In the genomic region with DNA sequence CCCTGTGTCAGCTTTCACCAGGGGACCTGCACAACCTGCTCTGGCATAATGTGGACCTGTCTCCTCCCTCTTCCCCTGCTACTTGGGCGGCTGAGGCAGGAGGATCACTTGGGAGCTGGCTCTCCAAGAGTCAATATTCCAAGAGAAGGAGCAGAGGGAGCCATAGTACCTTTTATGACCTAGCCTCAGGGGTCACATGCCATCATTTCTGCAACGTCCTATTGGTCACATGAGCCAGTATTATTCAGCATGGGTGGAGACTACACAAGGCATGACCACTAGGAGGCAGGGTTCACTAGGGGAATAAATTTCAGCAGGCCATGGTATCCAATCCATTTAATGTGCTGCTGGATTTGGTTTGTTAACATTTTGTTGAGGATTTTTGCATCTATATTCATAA, we compare ENCODE assay signal across 9 cellular contexts. TPM values are rescaled to one million over a fixed set of nuclear protein-coding genes. Genes with fewer than 3 reads are reported as not detected.
DNase-seq lines count a peak whose midpoint lies in the region; ATAC-seq and TF ChIP-seq lines count a peak whose summit lies in the region.
"Had no signal": no experiment of that assay in that cellular context is flagged by ENCODE, and none has a peak within 500 bp of the region (broad histone marks: within the 10 kb centered on the region; RNA-seq: fewer than 3 reads in every experiment).

No MANE protein-coding gene starts in this region.

- H3K27ac Mint-ChIP-seq in neural crest cell (ENCODE audit: unreplicated experiment): no peak overlapping the region
- H3K27ac Mint-ChIP-seq: brain had no signal

- no peak overlapping the region for H3K27ac ChIP-seq in brain microvascular endothelial cell

- H3K36me3 ChIP-seq in brain microvascular endothelial cell (replicated peaks): no peaks in the 10 kb centered on the region

- in situ Hi-C loops in brain microvascular endothelial cell (cut with HindIII; ENCODE audit: low pct_ligation_motif_present, low sequenced_read_pairs): no loop called here

- ATAC-seq in HG03135 (IDR thresholded peaks at IDR 0.05; ENCODE audit: unreplicated experiment): no peak
- ATAC-seq in HG03571 (IDR thresholded peaks at IDR 0.05; ENCODE audit: unreplicated experiment): no peak
- no peak for ATAC-seq in GM18909 (IDR thresholded peaks at IDR 0.05; ENCODE audit: poor library complexity, unreplicated experiment)

- no peaks in the 10 kb centered on the region for H3K4me1 Mint-ChIP-seq in neural crest cell
- H3K4me1 Mint-ChIP-seq: brain had no signal

- no peaks in the 10 kb centered on the region for H3K36me3 Mint-ChIP-seq in neural crest cell (ENCODE audit: low read depth)
- H3K36me3 Mint-ChIP-seq: brain had no signal

- TF ChIP-seq CTCF in brain microvascular endothelial cell (IDR thresholded peaks at IDR 0.05; ENCODE audit: low read depth, low read length, missing control alignments) (peak; percentile 57), neural crest cell (conservative IDR thresholded peaks at IDR 0.05) (peak; percentile 55)

- peak; percentile 46 for DNase-seq in activated CD8-positive, alpha-beta memory T cell treated with anti-CD3 and anti-CD28 coated beads, Interleukin-2, amount 50 U/mL, for 4 hours
- no peak for DNase-seq in activated CD8-positive, alpha-beta memory T cell treated with anti-CD3 and anti-CD28 coated beads for 24 hours
- DNase-seq in RKO (ENCODE audit: low spot score): peak; percentile 41
- DNase-seq in brain microvascular endothelial cell: peak; percentile 7
- no peak for DNase-seq in neural crest cell (ENCODE audit: low read depth, low spot score)

- peaks cover 49% of the 10 kb centered on the region for H3K27me3 Mint-ChIP-seq in neural crest cell (ENCODE audit: low read depth)

- H3K4me3 Mint-ChIP-seq in neural crest cell: no peak overlapping the region
- H3K4me3 Mint-ChIP-seq: brain had no signal

- H3K27me3 ChIP-seq in brain microvascular endothelial cell (replicated peaks): no peaks in the 10 kb centered on the region

- no peak overlapping the region for H3K4me3 ChIP-seq in brain microvascular endothelial cell (ENCODE audit: low read depth, low read length)

- H3K9me3 Mint-ChIP-seq in neural crest cell: no peaks in the 10 kb centered on the region

RNA-seq across cellular contexts. Expression of a gene that starts 12.0 kb away (rescaled TPM):
- total RNA-seq in neural crest cell: 0.89 and 0.93 TPM in 2 replicates

RNA-seq across cellular contexts. Expression of a gene that starts 28.3 kb away (rescaled TPM):
- not detected in 2 replicates for total RNA-seq in neural crest cell

RNA-seq across cellular contexts. Expression of a gene that starts 32.0 kb away (rescaled TPM):
- 77.8 and 84.5 TPM in 2 replicates for total RNA-seq in neural crest cell

RNA-seq across cellular contexts. Expression of a gene that starts 37.3 kb away (rescaled TPM):
- 25.9 and 26.9 TPM in 2 replicates for total RNA-seq in neural crest cell

RNA-seq across cellular contexts. Expression of a gene that starts 45.5 kb away (rescaled TPM):
- 210 and 224 TPM in 2 replicates for total RNA-seq in neural crest cell

Comparison
In these comparisons a context has a peak if more than half of its experiments do, and no peak if none do; other contexts are left out.
1. DNase-seq: peak in activated CD8-positive, alpha-beta memory T cell treated with anti-CD3 and anti-CD28 coated beads, Interleukin-2, amount 50 U/mL, for 4 hours (single experiment), RKO (single experiment) and brain microvascular endothelial cell (single experiment); none in activated CD8-positive, alpha-beta memory T cell treated with anti-CD3 and anti-CD28 coated beads for 24 hours (single experiment) and neural crest cell (single experiment).